ENCODE assay signal across 23 cellular contexts in the genomic region with DNA sequence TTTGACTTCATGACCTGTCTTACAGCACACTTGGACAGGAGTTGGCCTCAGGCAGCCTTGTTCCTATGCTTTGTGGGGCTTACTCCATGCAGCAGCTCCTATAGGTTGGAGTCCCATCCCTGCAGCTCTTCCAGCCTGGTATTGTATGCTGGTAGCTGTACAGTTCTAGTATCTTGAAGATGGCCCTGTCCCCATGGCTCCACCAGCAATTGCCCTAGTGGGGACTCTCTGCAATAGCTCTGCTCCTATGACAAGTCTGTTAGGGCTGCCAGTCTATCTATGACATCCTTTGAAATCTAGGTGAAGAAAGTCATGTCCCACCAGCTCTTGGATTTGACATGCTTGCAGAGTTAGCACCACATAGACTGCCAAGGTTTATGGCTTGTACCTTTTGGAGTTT.
DNase-seq lines count a peak whose midpoint lies in the region; ATAC-seq, FAIRE-seq and TF ChIP-seq lines count a peak whose summit lies in the region.
"Had no signal": no experiment of that assay in that cellular context is flagged by ENCODE, and none has a peak within 500 bp of the region (broad histone marks: within the 10 kb centered on the region; RNA-seq: fewer than 3 reads in every experiment).

No MANE protein-coding gene starts in this region.

- in situ Hi-C loops in K562 (cut with MboI) = no loop called here

- BruUV-seq in K562 (replicated peaks; lab: Mats Ljungman, UMichigan) = no TSS peak

- H3K27ac ChIP-seq in K562 (ENCODE audit: extremely low read depth, low read depth, low read length) = no peak overlapping the region
- H3K27ac ChIP-seq: RWPE1, thyroid gland, WERI-Rb-1 had no signal

- H3K4me1 ChIP-seq in K562 (replicated peaks in 1 of 2; ENCODE audit: control insufficient read depth in 2 of 2, insufficient read depth in 2 of 2, low read length in 2 of 2) = no peaks in the 10 kb centered on the region
- H3K4me1 ChIP-seq: thyroid gland had no signal

- no peaks in the 10 kb centered on the region for H3K9me3 ChIP-seq in K562 (replicated peaks; ENCODE audit: control insufficient read depth, insufficient read depth, low read depth, low read length)
- H3K9me3 ChIP-seq: MG63, SK-N-SH, thyroid gland had no signal

- no peak for TF ChIP-seq POLR2A in K562 (conservative IDR thresholded peaks at IDR 0.05)

- POLR2A ChIA-PET in K562 (lab: Yijun Ruan, JAX) = no interaction called here

- H3K9ac ChIP-seq in K562 (ENCODE audit: insufficient read depth in 1 of 2, low read depth in 2 of 2, low read length in 2 of 2) = no peak overlapping the region
- H3K9ac ChIP-seq: SK-N-SH had no signal

- no peak overlapping the region for H3K4me2 ChIP-seq in K562 (ENCODE audit: insufficient read depth, low read length)
- H3K4me2 ChIP-seq: SK-N-SH had no signal

- TF ChIP-seq RAD21 in K562 (CRISPR knock-in tag; conservative IDR thresholded peaks at IDR 0.05 in 1 of 2, IDR thresholded peaks at IDR 0.05 in 1 of 2) = no peak

- no peaks in the 10 kb centered on the region for H3K9me1 ChIP-seq in K562 (ENCODE audit: control insufficient read depth, insufficient read depth, low read length)

- H4K20me1 ChIP-seq in K562 (replicated peaks; ENCODE audit: control insufficient read depth, insufficient read depth, low read length) = no peaks in the 10 kb centered on the region

- CTCF ChIA-PET in K562 (lab: Yijun Ruan, JAX; ENCODE audit: low intra/inter-chr PET ratio) = no interaction called here

- intact Hi-C loops in K562 (cut with micrococcal nuclease) = no loop called here

- no peaks in the 10 kb centered on the region for H3K79me2 ChIP-seq in K562 (ENCODE audit: control insufficient read depth, insufficient read depth, low read length)

- ATAC-seq in HG03432 (IDR thresholded peaks at IDR 0.05; ENCODE audit: unreplicated experiment) (peak; percentile 61), K562 (peak; percentile 91)
- ATAC-seq: activated CD8-positive, alpha-beta T cell treated with anti-CD3 and anti-CD28 coated beads for 36 hours had no signal

- peak; percentile 1 for DNase-seq in ELR (ENCODE audit: low read depth)
- no peak for DNase-seq in K562 (ENCODE audit: extremely low read depth in 1 of 4, low spot score in 3 of 4)
- DNase-seq in NCI-H2081 (lab: John Stamatoyannopoulos, UW) = no peak
- DNase-seq in NCI-H748 treated with DMSO at 0.1 percent for 48 hours (lab: John Stamatoyannopoulos, UW) = no peak
- no peak for DNase-seq in HT-29 (ENCODE audit: low spot score)
- DNase-seq: activated CD8-positive, alpha-beta T cell treated with anti-CD3 and anti-CD28 coated beads for 36 hours; activated naive CD4-positive, alpha-beta T cell treated with anti-CD3 and anti-CD28 coated beads for 36 hours; activated T-cell treated with anti-CD3 and anti-CD28 coated beads, Interleukin-2, amount 50 U/mL, for 24 hours; caudate nucleus; CD4-positive, CD25-positive, alpha-beta regulatory T cell; MG63; NCI-H1436; NCI-H510A treated with DMSO at 0.1 percent for 48 hours; nucleus accumbens; SK-N-SH; small intestine; stimulated activated CD4-positive, alpha-beta T cell treated with anti-CD3 and anti-CD28 coated beads, Interleukin-2, amount 100 ng/mL, for 24 hours; stimulated activated naive B cell treated with anti-CD40 and anti-IgM and Interleukin-4, amounts not matched to agents 10 μg/mL and 1 μg/mL and 100 μg/mL, for 72 hours; thyroid gland; WERI-Rb-1 had no signal

- no peaks in the 10 kb centered on the region for H3K27me3 ChIP-seq in K562 (ENCODE audit: control insufficient read depth in 2 of 2, insufficient read depth in 2 of 2, low read length in 2 of 2)
- H3K27me3 ChIP-seq: MG63, thyroid gland had no signal

- 0 out of 2 replicates have a peak overlapping the region, but pooled peaks have one; percentile 19 for H2AFZ ChIP-seq in K562 (ENCODE audit: low read depth, low read length)

- TF ChIP-seq EP300 in K562 (IDR thresholded peaks at IDR 0.05; ENCODE audit: low read length) = no peak

- peak; percentile 42 for FAIRE-seq in K562 (lab: Jason Lieb, UNC)

- TF ChIP-seq CTCF in GM12875 (IDR thresholded peaks at IDR 0.05; ENCODE audit: borderline replicate concordance, insufficient read depth, low read depth, low read length) = 0 out of 2 replicates have a peak, but pooled peaks have one; percentile 14
- TF ChIP-seq CTCF in K562 (IDR thresholded peaks at IDR 0.05 in 2 of 3, conservative IDR thresholded peaks at IDR 0.05 in 1 of 3; ENCODE audit: insufficient read depth in 2 of 3, low read depth in 1 of 3, low read length in 3 of 3) = 0 out of 6 replicates have a peak, but pooled peaks of 1 of the 3 experiments have one; percentile 30

- H3K4me3 ChIP-seq in GM12875 (ENCODE audit: low read depth, low read length) (no peak overlapping the region), K562 (no peak overlapping the region)
- H3K4me3 ChIP-seq: MG63, thyroid gland had no signal

- no peaks in the 10 kb centered on the region for H3K36me3 ChIP-seq in K562 (ENCODE audit: control insufficient read depth, insufficient read depth, low read length)
- H3K36me3 ChIP-seq: MG63, thyroid gland, WERI-Rb-1 had no signal

TF ChIP-seq in K562, 482 proteins besides CTCF, POLR2A, EP300 and RAD21:
- TF ChIP-seq, protein P1, sequence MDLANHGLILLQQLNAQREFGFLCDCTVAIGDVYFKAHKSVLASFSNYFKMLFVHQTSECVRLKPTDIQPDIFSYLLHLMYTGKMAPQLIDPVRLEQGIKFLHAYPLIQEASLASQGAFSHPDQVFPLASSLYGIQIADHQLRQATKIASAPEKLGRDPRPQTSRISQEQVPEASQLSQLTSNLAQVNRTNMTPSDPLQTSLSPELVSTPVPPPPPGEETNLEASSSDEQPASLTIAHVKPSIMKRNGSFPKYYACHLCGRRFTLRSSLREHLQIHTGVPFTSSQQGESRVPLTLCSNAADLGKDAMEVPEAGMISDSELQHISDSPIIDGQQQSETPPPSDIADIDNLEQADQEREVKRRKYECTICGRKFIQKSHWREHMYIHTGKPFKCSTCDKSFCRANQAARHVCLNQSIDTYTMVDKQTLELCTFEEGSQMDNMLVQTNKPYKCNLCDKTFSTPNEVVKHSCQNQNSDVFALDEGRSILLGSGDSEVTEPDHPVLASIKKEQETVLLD (IDR thresholded peaks at IDR 0.05) = no peak
- TF ChIP-seq SRSF9 (IDR thresholded peaks at IDR 0.05; ENCODE audit: borderline replicate concordance, low read depth, low read length) (no peak), ZFP30 (CRISPR knock-in tag; IDR thresholded peaks at IDR 0.05; ENCODE audit: borderline replicate concordance) (no peak), RBM39 (optimal IDR thresholded peaks at IDR 0.05; ENCODE audit: low read depth, low read length) (no peak)
